Comparison of ENCODE assay signal across 8 cellular contexts in genomic region chr1:25568834-25569598, GRCh38. TPM values are rescaled to one million over a fixed set of nuclear protein-coding genes. Genes with fewer than 3 reads are reported as not detected.
DNase-seq lines count a peak whose midpoint lies in the region; ATAC-seq, FAIRE-seq and TF ChIP-seq lines count a peak whose summit lies in the region.

No MANE protein-coding gene starts in this region.

- H3K27ac ChIP-seq in smooth muscle cell (ENCODE audit: low read depth) = peak overlapping the region; percentile 99

- no peaks in the 10 kb centered on the region for H4K20me1 ChIP-seq in smooth muscle cell (ENCODE audit: low read depth)

- ATAC-seq in left lobe of liver (no peak), HG02571 (IDR thresholded peaks at IDR 0.05; ENCODE audit: unreplicated experiment) (no peak), GM21390 (IDR thresholded peaks at IDR 0.05; ENCODE audit: unreplicated experiment) (no peak)

- H3K4me1 ChIP-seq in smooth muscle cell (ENCODE audit: low read depth) = peaks cover 32% of the 10 kb centered on the region

- H3K9me3 ChIP-seq in smooth muscle cell (replicated peaks; ENCODE audit: low read depth) = no peaks in the 10 kb centered on the region

- H3K27me3 ChIP-seq in smooth muscle cell (ENCODE audit: low read depth) = no peaks in the 10 kb centered on the region

- peak overlapping the region; percentile 95 for H3K9ac ChIP-seq in smooth muscle cell (ENCODE audit: low read depth)

- peak; percentile 75 for FAIRE-seq in RCC 7860 (lab: Jason Lieb, UNC)

- no peak overlapping the region for H2AFZ ChIP-seq in smooth muscle cell (ENCODE audit: low read depth)

- H3K4me3 ChIP-seq in smooth muscle cell = no peak overlapping the region

- peaks cover 29% of the 10 kb centered on the region for H3F3A ChIP-seq in smooth muscle cell (ENCODE audit: low read depth)

- TF ChIP-seq CTCF in smooth muscle cell (IDR thresholded peaks at IDR 0.05; ENCODE audit: borderline replicate concordance, insufficient read depth, poor library complexity, severe bottlenecking) = no peak

- H3K4me2 ChIP-seq in smooth muscle cell = peak overlapping the region; percentile 63

- H3K36me3 ChIP-seq in smooth muscle cell (ENCODE audit: low read depth) = no peaks in the 10 kb centered on the region

- 18% methylated on average over 21 of the region's 21 CpGs for WGBS in smooth muscle cell (ENCODE audit: low lambda C conversion rate)

- DNase-seq in ELF-1 (ENCODE audit: low read depth, low spot score) = peak; percentile 56
- peak; percentile 87 for DNase-seq in RCC 7860 (ENCODE audit: low spot score)
- peak; percentile 51 for DNase-seq in fibroblast of gingiva (ENCODE audit: low read depth)
- peak; percentile 64 for DNase-seq in smooth muscle cell (lab: John Stamatoyannopoulos, UW; ENCODE audit: unreplicated experiment)
- DNase-seq in left lobe of liver (ENCODE audit: low spot score) = no peak
- DNase-seq in retina = no peak

- H3K79me2 ChIP-seq in smooth muscle cell (ENCODE audit: low read depth) = no peaks in the 10 kb centered on the region

RNA-seq across cellular contexts. Expression of gene LDLRAP1, which starts 25.6 kb away (rescaled TPM):
- total RNA-seq in smooth muscle cell (16.2 and 19.5 TPM in 2 replicates), left lobe of liver (23.4 TPM)
- polyA plus RNA-seq in smooth muscle cell = 30.5 and 39.0 TPM in 2 replicates

RNA-seq across cellular contexts. Expression of gene MAN1C1, which starts 47.6 kb away (rescaled TPM):
- 5.0 and 10.5 TPM in 2 replicates for total RNA-seq in smooth muscle cell
- polyA plus RNA-seq in smooth muscle cell = 4.2 and 4.4 TPM in 2 replicates
- total RNA-seq in left lobe of liver = 39.4 TPM

Comparison
In these comparisons a context has a peak if more than half of its experiments do, and no peak if none do; other contexts are left out.
1. DNase-seq: peak in ELF-1 (single experiment), RCC 7860 (single experiment), fibroblast of gingiva (single experiment) and smooth muscle cell (single experiment); none in left lobe of liver (single experiment) and retina (single experiment).